9 cellular contexts compared by ENCODE assay signal in the genomic region with DNA sequence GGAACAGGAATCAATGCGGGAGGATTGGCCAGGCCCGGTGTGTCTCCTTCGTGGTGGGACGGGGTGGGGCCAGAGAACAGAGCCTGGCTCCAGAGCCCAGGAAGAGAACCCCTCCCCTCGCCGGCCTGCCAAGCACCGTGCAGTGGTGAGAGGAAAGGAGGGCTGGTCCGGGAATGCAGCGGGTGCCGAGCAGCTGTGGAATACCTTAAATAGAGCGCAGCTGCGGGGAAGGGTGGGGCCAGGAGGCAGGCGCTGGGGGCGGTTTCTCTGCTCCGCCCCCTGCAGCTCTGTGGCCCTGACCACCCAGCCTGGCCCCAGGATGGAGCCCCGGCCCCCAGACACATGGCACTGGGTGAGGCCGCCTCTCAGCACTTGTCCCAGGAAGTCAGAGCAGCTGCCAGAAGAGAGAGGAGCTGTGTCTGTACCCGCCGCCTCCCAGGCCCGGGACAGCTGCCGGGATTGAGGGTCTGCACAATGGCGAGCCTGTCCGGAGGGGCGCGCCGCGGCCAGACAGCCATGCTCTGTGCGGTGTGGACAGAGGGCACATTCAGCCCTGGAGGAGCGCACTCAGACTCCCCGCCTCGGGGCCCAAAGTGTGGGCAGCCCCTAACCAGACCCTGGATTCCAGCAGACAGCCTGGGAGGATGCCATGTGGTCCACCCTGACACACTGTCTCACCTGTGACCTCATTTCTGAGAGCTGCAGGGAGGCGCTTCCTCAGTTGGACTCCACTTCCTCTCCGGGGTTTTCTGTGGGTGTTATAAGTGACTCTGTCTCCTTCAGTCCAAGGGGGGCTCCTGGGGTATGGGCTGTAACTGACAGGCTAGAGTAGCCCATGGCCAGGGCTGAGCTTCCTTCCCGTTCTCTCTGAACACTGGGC.
DNase-seq lines count a peak whose midpoint lies in the region; ATAC-seq and TF ChIP-seq lines count a peak whose summit lies in the region.
"Had no signal": no experiment of that assay in that cellular context is flagged by ENCODE, and none has a peak within 500 bp of the region (broad histone marks: within the 10 kb centered on the region; RNA-seq: fewer than 3 reads in every experiment).

No MANE protein-coding gene starts in this region.

- TF ChIP-seq CTCF in epithelial cell of esophagus (IDR thresholded peaks at IDR 0.05; ENCODE audit: insufficient read depth, low read depth, low read length, missing control alignments), result no peak

- peaks cover 46 to 55% of the 10 kb centered on the region in 2 donors for H3K4me1 Mint-ChIP-seq in natural killer cell treated with Interleukin-12 subunit alpha and Interleukin-12 subunit beta and Interleukin-15 and Interleukin-18, amount 100 ng/mL, for 72 hours (ENCODE audit: low read depth in 2 of 2)

- no peaks in the 10 kb centered on the region for H3K36me3 Mint-ChIP-seq in natural killer cell treated with Interleukin-12 subunit alpha and Interleukin-12 subunit beta and Interleukin-15 and Interleukin-18, amount 100 ng/mL, for 72 hours

- DNase-seq in AG08396 (ENCODE audit: low spot score), result peak; percentile 80
- peak; percentile 75 for DNase-seq in RPMI7951 (ENCODE audit: low read depth)
- DNase-seq in epithelial cell of esophagus (ENCODE audit: low read depth), result peak; percentile 57
- no peak for DNase-seq in natural killer cell treated with Interleukin-12 subunit alpha and Interleukin-12 subunit beta and Interleukin-15 and Interleukin-18, amount 100 ng/mL, for 72 hours (ENCODE audit: low spot score)
- DNase-seq in NCI-H526 (lab: John Stamatoyannopoulos, UW), result no peak
- no peak for DNase-seq in SK-N-DZ (ENCODE audit: low spot score)
- DNase-seq: glutamatergic neuron had no signal

- H3K4me3 ChIP-seq in epithelial cell of esophagus (ENCODE audit: low read length), result no peak overlapping the region

- peak; percentile 11 to 66 for ATAC-seq in natural killer cell treated with Interleukin-12 subunit alpha and Interleukin-12 subunit beta and Interleukin-15 and Interleukin-18, amount 100 ng/mL, for 72 hours
- ATAC-seq in GM18498 (IDR thresholded peaks at IDR 0.05; ENCODE audit: unreplicated experiment) (no peak), GM18870 (IDR thresholded peaks at IDR 0.05; ENCODE audit: unreplicated experiment) (no peak)

- no peaks in the 10 kb centered on the region for H3K27me3 Mint-ChIP-seq in natural killer cell treated with Interleukin-12 subunit alpha and Interleukin-12 subunit beta and Interleukin-15 and Interleukin-18, amount 100 ng/mL, for 72 hours

- H3K4me3 Mint-ChIP-seq in natural killer cell treated with Interleukin-12 subunit alpha and Interleukin-12 subunit beta and Interleukin-15 and Interleukin-18, amount 100 ng/mL, for 72 hours, result no peak overlapping the region

- H3K9me3 Mint-ChIP-seq in natural killer cell treated with Interleukin-12 subunit alpha and Interleukin-12 subunit beta and Interleukin-15 and Interleukin-18, amount 100 ng/mL, for 72 hours, result no peaks in the 10 kb centered on the region

- peak overlapping the region in 1 of 2 donors; percentile 68 for H3K27ac Mint-ChIP-seq in natural killer cell treated with Interleukin-12 subunit alpha and Interleukin-12 subunit beta and Interleukin-15 and Interleukin-18, amount 100 ng/mL, for 72 hours

Comparison
In these comparisons a context has a peak if more than half of its experiments do, and no peak if none do; other contexts are left out.
1. DNase-seq: peak in AG08396 (single experiment), RPMI7951 (single experiment) and epithelial cell of esophagus (single experiment); none in natural killer cell treated with Interleukin-12 subunit alpha and Interleukin-12 subunit beta and Interleukin-15 and Interleukin-18, amount 100 ng/mL, for 72 hours (single experiment), NCI-H526 (0 of 2) and SK-N-DZ (single experiment).
2. ATAC-seq: peak in natural killer cell treated with Interleukin-12 subunit alpha and Interleukin-12 subunit beta and Interleukin-15 and Interleukin-18, amount 100 ng/mL, for 72 hours (2 of 2); none in GM18498 (single experiment) and GM18870 (single experiment).